ENCODE assay signal across 1 cellular context in the genomic region with DNA sequence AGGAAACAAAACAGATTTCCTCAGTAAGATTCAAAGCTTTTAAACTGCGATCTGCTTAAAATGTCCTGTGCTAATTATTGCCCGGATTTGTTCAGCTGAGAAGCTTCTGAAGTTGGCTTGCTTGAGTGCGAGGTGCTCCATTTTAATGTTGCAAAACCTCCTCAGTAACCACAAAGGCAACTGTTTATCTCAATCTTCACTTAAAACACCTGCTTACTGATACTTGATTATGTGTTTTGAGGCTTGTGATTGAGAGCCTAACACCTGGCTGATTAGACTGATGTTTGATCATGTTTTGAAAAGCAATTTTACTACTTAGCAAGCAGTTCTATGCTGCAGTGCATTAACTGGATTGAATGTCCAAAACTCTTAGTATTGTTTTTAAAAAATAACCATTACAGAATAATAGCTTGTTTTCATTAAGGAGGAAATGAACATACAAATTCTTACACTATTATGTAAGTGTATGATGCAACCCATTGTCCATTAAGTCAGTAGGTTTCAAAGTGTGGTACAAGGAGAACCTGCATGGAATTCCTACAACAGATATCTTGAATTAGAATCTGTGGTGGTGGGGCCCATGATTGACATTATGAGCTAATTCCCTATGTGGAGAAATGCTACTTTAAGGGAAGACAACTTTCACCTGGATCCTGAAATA.
TF ChIP-seq lines count a peak whose summit lies in the region.

No MANE protein-coding gene starts in this region.

TF ChIP-seq in K562, 482 proteins besides CTCF, POLR2A, EP300 and RAD21 (continued from another document and continues in another):
- TF ChIP-seq E2F8 (IDR thresholded peaks at IDR 0.05; ENCODE audit: low read depth, partially characterized antibody) = no peak
- TF ChIP-seq TEAD4 (IDR thresholded peaks at IDR 0.05; ENCODE audit: low read length) = peak; percentile 63; the same call in 1 of the 2 replicates
- TF ChIP-seq TEAD4 (CRISPR knock-in tag; IDR thresholded peaks at IDR 0.05; ENCODE audit: borderline replicate concordance) = no peak
- no peak for TF ChIP-seq HDGF (IDR thresholded peaks at IDR 0.05)
- TF ChIP-seq CBX3 (IDR thresholded peaks at IDR 0.05; ENCODE audit: borderline replicate concordance in 1 of 2, low read length in 2 of 2) = no peak
- no peak for TF ChIP-seq PHF21A (IDR thresholded peaks at IDR 0.05; ENCODE audit: borderline replicate concordance, low read depth)
- no peak for TF ChIP-seq HNRNPUL1 (IDR thresholded peaks at IDR 0.05; ENCODE audit: low read length)
- TF ChIP-seq CEBPB (tag; IDR thresholded peaks at IDR 0.05) = peak; percentile 66
- TF ChIP-seq USF2 (CRISPR knock-in tag; IDR thresholded peaks at IDR 0.05) = no peak
- TF ChIP-seq SPI1 (IDR thresholded peaks at IDR 0.05; ENCODE audit: borderline replicate concordance, low read depth, low read length) = no peak
- TF ChIP-seq MYNN (IDR thresholded peaks at IDR 0.05) = no peak
- no peak for TF ChIP-seq MYNN (CRISPR knock-in tag; IDR thresholded peaks at IDR 0.05)
- TF ChIP-seq SMAD3 (CRISPR knock-in tag; conservative IDR thresholded peaks at IDR 0.05) = no peak
- peak; percentile 28; the same call in 1 of the 2 replicates for TF ChIP-seq TAL1 (IDR thresholded peaks at IDR 0.05)
- no peak for TF ChIP-seq MAZ (CRISPR knock-in tag; conservative IDR thresholded peaks at IDR 0.05 in 1 of 2, IDR thresholded peaks at IDR 0.05 in 1 of 2)
- TF ChIP-seq ELK3 (CRISPR knock-in tag; IDR thresholded peaks at IDR 0.05) = no peak
- TF ChIP-seq ZBTB9 (CRISPR knock-in tag; IDR thresholded peaks at IDR 0.05) = no peak
- TF ChIP-seq, protein P1, sequence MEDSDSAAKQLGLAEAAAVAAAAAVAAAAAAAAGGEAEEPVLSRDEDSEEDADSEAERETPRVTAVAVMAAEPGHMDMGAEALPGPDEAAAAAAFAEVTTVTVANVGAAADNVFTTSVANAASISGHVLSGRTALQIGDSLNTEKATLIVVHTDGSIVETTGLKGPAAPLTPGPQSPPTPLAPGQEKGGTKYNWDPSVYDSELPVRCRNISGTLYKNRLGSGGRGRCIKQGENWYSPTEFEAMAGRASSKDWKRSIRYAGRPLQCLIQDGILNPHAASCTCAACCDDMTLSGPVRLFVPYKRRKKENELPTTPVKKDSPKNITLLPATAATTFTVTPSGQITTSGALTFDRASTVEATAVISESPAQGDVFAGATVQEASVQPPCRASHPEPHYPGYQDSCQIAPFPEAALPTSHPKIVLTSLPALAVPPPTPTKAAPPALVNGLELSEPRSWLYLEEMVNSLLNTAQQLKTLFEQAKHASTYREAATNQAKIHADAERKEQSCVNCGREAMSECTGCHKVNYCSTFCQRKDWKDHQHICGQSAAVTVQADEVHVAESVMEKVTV (CRISPR knock-in tag; IDR thresholded peaks at IDR 0.05) = no peak
- no peak for TF ChIP-seq STAG1 (CRISPR knock-in tag; IDR thresholded peaks at IDR 0.05; ENCODE audit: borderline replicate concordance)
- TF ChIP-seq, protein P2, sequence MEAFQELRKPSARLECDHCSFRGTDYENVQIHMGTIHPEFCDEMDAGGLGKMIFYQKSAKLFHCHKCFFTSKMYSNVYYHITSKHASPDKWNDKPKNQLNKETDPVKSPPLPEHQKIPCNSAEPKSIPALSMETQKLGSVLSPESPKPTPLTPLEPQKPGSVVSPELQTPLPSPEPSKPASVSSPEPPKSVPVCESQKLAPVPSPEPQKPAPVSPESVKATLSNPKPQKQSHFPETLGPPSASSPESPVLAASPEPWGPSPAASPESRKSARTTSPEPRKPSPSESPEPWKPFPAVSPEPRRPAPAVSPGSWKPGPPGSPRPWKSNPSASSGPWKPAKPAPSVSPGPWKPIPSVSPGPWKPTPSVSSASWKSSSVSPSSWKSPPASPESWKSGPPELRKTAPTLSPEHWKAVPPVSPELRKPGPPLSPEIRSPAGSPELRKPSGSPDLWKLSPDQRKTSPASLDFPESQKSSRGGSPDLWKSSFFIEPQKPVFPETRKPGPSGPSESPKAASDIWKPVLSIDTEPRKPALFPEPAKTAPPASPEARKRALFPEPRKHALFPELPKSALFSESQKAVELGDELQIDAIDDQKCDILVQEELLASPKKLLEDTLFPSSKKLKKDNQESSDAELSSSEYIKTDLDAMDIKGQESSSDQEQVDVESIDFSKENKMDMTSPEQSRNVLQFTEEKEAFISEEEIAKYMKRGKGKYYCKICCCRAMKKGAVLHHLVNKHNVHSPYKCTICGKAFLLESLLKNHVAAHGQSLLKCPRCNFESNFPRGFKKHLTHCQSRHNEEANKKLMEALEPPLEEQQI (IDR thresholded peaks at IDR 0.05) = no peak
- no peak for TF ChIP-seq NRF1 (conservative IDR thresholded peaks at IDR 0.05 in 1 of 2, IDR thresholded peaks at IDR 0.05 in 1 of 2)
- TF ChIP-seq FUS (optimal IDR thresholded peaks at IDR 0.05; ENCODE audit: low read depth, low read length) = no peak
- TF ChIP-seq GATAD2B (IDR thresholded peaks at IDR 0.05; ENCODE audit: borderline replicate concordance) = no peak
- TF ChIP-seq ZNF707 (CRISPR knock-in tag; conservative IDR thresholded peaks at IDR 0.05) = no peak
- no peak for TF ChIP-seq GTF2A2 (tag; IDR thresholded peaks at IDR 0.05)
- TF ChIP-seq CBFA2T2 (conservative IDR thresholded peaks at IDR 0.05) = 0 out of 2 replicates have a peak, but pooled peaks have one; percentile 11
- TF ChIP-seq, protein P3, sequence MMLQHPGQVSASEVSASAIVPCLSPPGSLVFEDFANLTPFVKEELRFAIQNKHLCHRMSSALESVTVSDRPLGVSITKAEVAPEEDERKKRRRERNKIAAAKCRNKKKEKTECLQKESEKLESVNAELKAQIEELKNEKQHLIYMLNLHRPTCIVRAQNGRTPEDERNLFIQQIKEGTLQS (IDR thresholded peaks at IDR 0.05) = peak; percentile 70; the same call in 1 of the 2 replicates
- TF ChIP-seq, protein P3 (CRISPR knock-in tag; conservative IDR thresholded peaks at IDR 0.05) = no peak
- TF ChIP-seq ELK1 (CRISPR knock-in tag; IDR thresholded peaks at IDR 0.05) = no peak
- TF ChIP-seq SETDB1 (IDR thresholded peaks at IDR 0.05; ENCODE audit: low read length) = no peak
- TF ChIP-seq ZNF444 (CRISPR knock-in tag; IDR thresholded peaks at IDR 0.05) = no peak
- no peak for TF ChIP-seq ZNF668 (CRISPR knock-in tag; IDR thresholded peaks at IDR 0.05)
- TF ChIP-seq NR2C1 (IDR thresholded peaks at IDR 0.05) = no peak
- no peak for TF ChIP-seq NR2C1 (tag; IDR thresholded peaks at IDR 0.05)
- no peak for TF ChIP-seq PTBP1 (IDR thresholded peaks at IDR 0.05; ENCODE audit: low read depth, low read length)
- no peak for TF ChIP-seq SOX6 (IDR thresholded peaks at IDR 0.05)
- no peak for TF ChIP-seq ZBTB17 (CRISPR knock-in tag; IDR thresholded peaks at IDR 0.05)
- no peak for TF ChIP-seq NFYB (IDR thresholded peaks at IDR 0.05; ENCODE audit: extremely low read depth, insufficient read length)
- TF ChIP-seq SAFB2 (IDR thresholded peaks at IDR 0.05; ENCODE audit: borderline replicate concordance, low read depth, low read length, severe bottlenecking) = no peak
- TF ChIP-seq CTCFL (IDR thresholded peaks at IDR 0.05; ENCODE audit: borderline replicate concordance, insufficient read depth, low read depth, low read length, poor library complexity, severe bottlenecking) = no peak
- TF ChIP-seq PHF20 (IDR thresholded peaks at IDR 0.05; ENCODE audit: partially characterized antibody) = no peak
- no peak for TF ChIP-seq CEBPG (CRISPR knock-in tag; IDR thresholded peaks at IDR 0.05)
- TF ChIP-seq CEBPG (tag; conservative IDR thresholded peaks at IDR 0.05 in 1 of 2, IDR thresholded peaks at IDR 0.05 in 1 of 2) = peak; percentile 81 to 83
- TF ChIP-seq KLF1 (tag; IDR thresholded peaks at IDR 0.05) = no peak
- no peak for TF ChIP-seq ZBTB12 (CRISPR knock-in tag; IDR thresholded peaks at IDR 0.05)
- no peak for TF ChIP-seq LCOR (CRISPR knock-in tag; IDR thresholded peaks at IDR 0.05)
- TF ChIP-seq COPS2 (conservative IDR thresholded peaks at IDR 0.05) = no peak
